In genomic region chr20:25584905-25585704, GRCh38 we compare ENCODE assay signal across 8 cellular contexts. TPM values are rescaled to one million over a fixed set of nuclear protein-coding genes. Genes with fewer than 3 reads are reported as not detected.
DNase-seq lines count a peak whose midpoint lies in the region; ATAC-seq, FAIRE-seq and TF ChIP-seq lines count a peak whose summit lies in the region.

NINL (minus strand) TSS chr20:25585531; CDS start chr20:25526587, 58,944 bp downstream.

- CTCF ChIA-PET in HEK293 (lab: Yijun Ruan, JAX), result no interaction called here

- H3K27ac ChIP-seq in HEK293 (ENCODE audit: extremely low read depth, low read depth, low read length), result peak within 1 kb of the TSS; percentile 75
- H3K27ac ChIP-seq in temporal lobe (ENCODE audit: low read depth, low read length), result no peak within 1 kb of the TSS

- H3K27me3 Mint-ChIP-seq in activated T-helper 17 cell treated with anti-CD3 and anti-CD28 coated beads, Interleukin-2, amount 50 U/mL, for 72 hours, result no peaks in the 10 kb centered on the region
- H3K27me3 Mint-ChIP-seq in nephron (ENCODE audit: low read depth), result no peaks in the 10 kb centered on the region

- H3K4me3 ChIP-seq in HEK293 (ENCODE audit: low read depth, low read length) (peak within 1 kb of the TSS; percentile 60), fibroblast of the aortic adventitia (ENCODE audit: low read depth, low read length) (peak within 1 kb of the TSS; percentile 71)

- H3K4me1 ChIP-seq in HEK293 (ENCODE audit: control insufficient read depth, insufficient read depth, low read length), result no peaks in the 10 kb centered on the region

- ATAC-seq in activated T-helper 17 cell treated with anti-CD3 and anti-CD28 coated beads, Interleukin-2, amount 50 U/mL, for 72 hours (replicated peaks), result peak; percentile 90
- ATAC-seq in HG03139 (IDR thresholded peaks at IDR 0.05; ENCODE audit: unreplicated experiment), result no peak

- POLR2A ChIA-PET in HEK293 (lab: Yijun Ruan, JAX), result interaction anchor here (0.9 kb wide), 1 partner anchor 159 kb away, joined by 3 read pairs; no protein-coding TSS in a partner anchor

- DNase-seq in D721Med (ENCODE audit: insufficient read length, low spot score), result peak; percentile 51
- peak; percentile 85 for DNase-seq in NCI-H748 (lab: John Stamatoyannopoulos, UW; ENCODE audit: unreplicated experiment)
- DNase-seq in fibroblast of the aortic adventitia (ENCODE audit: low read depth), result peak; percentile 45

- no peak for TF ChIP-seq CTCF in D721Med (IDR thresholded peaks at IDR 0.05; ENCODE audit: insufficient read depth, missing control alignments)
- no peak for TF ChIP-seq CTCF in HEK293 (tag by site-specific recombination; IDR thresholded peaks at IDR 0.05)
- TF ChIP-seq CTCF in fibroblast of the aortic adventitia (IDR thresholded peaks at IDR 0.05; ENCODE audit: insufficient read depth, low read length), result no peak
- no peak for TF ChIP-seq CTCF in nephron (IDR thresholded peaks at IDR 0.05; ENCODE audit: unreplicated experiment in 3 of 3)

- H3K9me3 Mint-ChIP-seq in activated T-helper 17 cell treated with anti-CD3 and anti-CD28 coated beads, Interleukin-2, amount 50 U/mL, for 72 hours, result no peaks in the 10 kb centered on the region
- H3K9me3 Mint-ChIP-seq in nephron, result no peaks in the 10 kb centered on the region

- H3K27ac Mint-ChIP-seq in activated T-helper 17 cell treated with anti-CD3 and anti-CD28 coated beads, Interleukin-2, amount 50 U/mL, for 72 hours, result peak within 1 kb of the TSS; percentile 74
- H3K27ac Mint-ChIP-seq in nephron, result peak within 1 kb of the TSS; percentile 89 to 96 (median 92)

- no peak for FAIRE-seq in D721Med (lab: Jason Lieb, UNC)

- H3K36me3 Mint-ChIP-seq in activated T-helper 17 cell treated with anti-CD3 and anti-CD28 coated beads, Interleukin-2, amount 50 U/mL, for 72 hours (ENCODE audit: low read depth), result no peaks in the 10 kb centered on the region
- peaks cover 15% of the 10 kb centered on the region for H3K36me3 Mint-ChIP-seq in nephron (ENCODE audit: low read depth)

- H3K9me3 ChIP-seq in HEK293 (ENCODE audit: control insufficient read depth, insufficient read depth, low read depth, low read length), result no peaks in the 10 kb centered on the region

- peaks cover 10% of the 10 kb centered on the region for H3K4me1 Mint-ChIP-seq in activated T-helper 17 cell treated with anti-CD3 and anti-CD28 coated beads, Interleukin-2, amount 50 U/mL, for 72 hours
- H3K4me1 Mint-ChIP-seq in nephron, result peaks cover 28% of the 10 kb centered on the region

- H3K36me3 ChIP-seq in HEK293 (ENCODE audit: control insufficient read depth in 2 of 2, insufficient read depth in 1 of 2, low read length in 2 of 2), result peaks cover 0 to 12% of the 10 kb centered on the region in 2 experiments; a peak in 1 of 3 replicates

- peak within 1 kb of the TSS; percentile 90 for H3K4me3 Mint-ChIP-seq in activated T-helper 17 cell treated with anti-CD3 and anti-CD28 coated beads, Interleukin-2, amount 50 U/mL, for 72 hours
- peak within 1 kb of the TSS; percentile 91 to 93 (median 92) for H3K4me3 Mint-ChIP-seq in nephron

TF ChIP-seq in HEK293, 187 proteins besides CTCF, POLR2A, EP300 and RAD21 (continues in another document):
- no peak for TF ChIP-seq SALL2 (tag by site-specific recombination; IDR thresholded peaks at IDR 0.05; ENCODE audit: borderline replicate concordance)
- TF ChIP-seq KLF9 (tag by site-specific recombination; IDR thresholded peaks at IDR 0.05; ENCODE audit: low read depth), result peak; percentile 83
- TF ChIP-seq KLF8 (tag by site-specific recombination; IDR thresholded peaks at IDR 0.05), result peak; percentile 84; the same call in 1 of the 2 replicates
- TF ChIP-seq KLF1 (tag by site-specific recombination; IDR thresholded peaks at IDR 0.05), result peak; percentile 85
- no peak for TF ChIP-seq SCRT1 (tag by site-specific recombination; IDR thresholded peaks at IDR 0.05; ENCODE audit: borderline replicate concordance)
- TF ChIP-seq ZNF426 (tag by site-specific recombination; IDR thresholded peaks at IDR 0.05), result no peak
- no peak for TF ChIP-seq SETDB1 (IDR thresholded peaks at IDR 0.05; ENCODE audit: insufficient read length, low read length)
- TF ChIP-seq AEBP2 (tag by site-specific recombination; IDR thresholded peaks at IDR 0.05; ENCODE audit: borderline replicate concordance), result no peak
- TF ChIP-seq ZBTB44 (tag by site-specific recombination; IDR thresholded peaks at IDR 0.05), result no peak
- TF ChIP-seq ZNF37A (tag by site-specific recombination; IDR thresholded peaks at IDR 0.05), result no peak
- TF ChIP-seq, protein P1, sequence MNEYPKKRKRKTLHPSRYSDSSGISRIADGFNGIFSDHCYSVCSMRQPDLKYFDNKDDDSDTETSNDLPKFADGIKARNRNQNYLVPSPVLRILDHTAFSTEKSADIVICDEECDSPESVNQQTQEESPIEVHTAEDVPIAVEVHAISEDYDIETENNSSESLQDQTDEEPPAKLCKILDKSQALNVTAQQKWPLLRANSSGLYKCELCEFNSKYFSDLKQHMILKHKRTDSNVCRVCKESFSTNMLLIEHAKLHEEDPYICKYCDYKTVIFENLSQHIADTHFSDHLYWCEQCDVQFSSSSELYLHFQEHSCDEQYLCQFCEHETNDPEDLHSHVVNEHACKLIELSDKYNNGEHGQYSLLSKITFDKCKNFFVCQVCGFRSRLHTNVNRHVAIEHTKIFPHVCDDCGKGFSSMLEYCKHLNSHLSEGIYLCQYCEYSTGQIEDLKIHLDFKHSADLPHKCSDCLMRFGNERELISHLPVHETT (tag by site-specific recombination; IDR thresholded peaks at IDR 0.05), result no peak
- TF ChIP-seq, protein P2, sequence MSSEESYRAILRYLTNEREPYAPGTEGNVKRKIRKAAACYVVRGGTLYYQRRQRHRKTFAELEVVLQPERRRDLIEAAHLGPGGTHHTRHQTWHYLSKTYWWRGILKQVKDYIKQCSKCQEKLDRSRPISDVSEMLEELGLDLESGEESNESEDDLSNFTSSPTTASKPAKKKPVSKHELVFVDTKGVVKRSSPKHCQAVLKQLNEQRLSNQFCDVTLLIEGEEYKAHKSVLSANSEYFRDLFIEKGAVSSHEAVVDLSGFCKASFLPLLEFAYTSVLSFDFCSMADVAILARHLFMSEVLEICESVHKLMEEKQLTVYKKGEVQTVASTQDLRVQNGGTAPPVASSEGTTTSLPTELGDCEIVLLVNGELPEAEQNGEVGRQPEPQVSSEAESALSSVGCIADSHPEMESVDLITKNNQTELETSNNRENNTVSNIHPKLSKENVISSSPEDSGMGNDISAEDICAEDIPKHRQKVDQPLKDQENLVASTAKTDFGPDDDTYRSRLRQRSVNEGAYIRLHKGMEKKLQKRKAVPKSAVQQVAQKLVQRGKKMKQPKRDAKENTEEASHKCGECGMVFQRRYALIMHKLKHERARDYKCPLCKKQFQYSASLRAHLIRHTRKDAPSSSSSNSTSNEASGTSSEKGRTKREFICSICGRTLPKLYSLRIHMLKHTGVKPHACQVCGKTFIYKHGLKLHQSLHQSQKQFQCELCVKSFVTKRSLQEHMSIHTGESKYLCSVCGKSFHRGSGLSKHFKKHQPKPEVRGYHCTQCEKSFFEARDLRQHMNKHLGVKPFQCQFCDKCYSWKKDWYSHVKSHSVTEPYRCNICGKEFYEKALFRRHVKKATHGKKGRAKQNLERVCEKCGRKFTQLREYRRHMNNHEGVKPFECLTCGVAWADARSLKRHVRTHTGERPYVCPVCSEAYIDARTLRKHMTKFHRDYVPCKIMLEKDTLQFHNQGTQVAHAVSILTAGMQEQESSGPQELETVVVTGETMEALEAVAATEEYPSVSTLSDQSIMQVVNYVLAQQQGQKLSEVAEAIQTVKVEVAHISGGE (tag by site-specific recombination; conservative IDR thresholded peaks at IDR 0.05; ENCODE audit: low read depth), result peak; percentile 29; the same call in 1 of the 2 replicates
- TF ChIP-seq ZNF48 (tag by site-specific recombination; IDR thresholded peaks at IDR 0.05), result no peak
- TF ChIP-seq ZNF404 (tag by site-specific recombination; IDR thresholded peaks at IDR 0.05), result no peak
- peak; percentile 80 for TF ChIP-seq ZFHX2 (tag by site-specific recombination; conservative IDR thresholded peaks at IDR 0.05)
- TF ChIP-seq TRIM28 (IDR thresholded peaks at IDR 0.05; ENCODE audit: borderline replicate concordance, low read length), result no peak
- no peak for TF ChIP-seq ZNF837 (tag by site-specific recombination; IDR thresholded peaks at IDR 0.05)
- TF ChIP-seq ZNF24 (tag by site-specific recombination; IDR thresholded peaks at IDR 0.05), result no peak
- TF ChIP-seq ZNF121 (tag by site-specific recombination; IDR thresholded peaks at IDR 0.05), result no peak
- TF ChIP-seq ZSCAN30 (tag by site-specific recombination; IDR thresholded peaks at IDR 0.05), result peak; percentile 61; the same call in 1 of the 2 replicates

RNA-seq across cellular contexts. Expression of gene NINL, which starts in this region (rescaled TPM):
- 1 to 10 TPM; 1.7 to 4.6 TPM for total RNA-seq in activated T-helper 17 cell treated with anti-CD3 and anti-CD28 coated beads, Interleukin-2, amount 50 U/mL, for 72 hours
- 6.5 and 31.0 TPM in 2 replicates for total RNA-seq in fibroblast of the aortic adventitia (ENCODE audit: low replicate concordance)
- total RNA-seq in temporal lobe, result 15.5 TPM
